Comparison of ENCODE assay signal across 15 cellular contexts in the genomic region with DNA sequence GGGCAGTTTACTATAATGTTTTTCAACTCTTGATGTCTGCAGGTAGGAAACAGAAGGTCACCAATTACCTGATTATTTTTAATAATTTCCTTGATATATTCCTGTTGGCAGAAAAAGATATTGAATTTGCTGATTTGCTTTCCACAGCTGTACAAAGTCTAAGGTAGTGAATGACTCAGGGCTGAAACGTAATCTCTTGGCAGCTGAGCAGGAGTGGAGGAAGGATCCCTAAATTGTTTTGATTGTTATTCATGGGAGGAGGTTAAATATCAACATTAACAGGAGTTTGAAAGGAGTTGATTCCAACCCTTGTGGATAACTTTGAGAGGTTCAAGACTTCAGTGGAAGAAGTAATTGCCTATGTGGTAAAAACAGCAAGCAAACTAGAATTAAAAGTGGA.
A peak's percentile ranks its signal among the peaks of the same experiment; 100 is the strongest.
DNase-seq lines count a peak whose midpoint lies in the region; ATAC-seq, FAIRE-seq and TF ChIP-seq lines count a peak whose summit lies in the region.
"Had no signal": no experiment of that assay in that cellular context is flagged by ENCODE, and none has a peak within 500 bp of the region (broad histone marks: within the 10 kb centered on the region; RNA-seq: fewer than 3 reads in every experiment).

No MANE protein-coding gene starts in this region.

- intact Hi-C loops in Calu3 (cut with micrococcal nuclease; ENCODE audit: unreplicated experiment), result no loop called here
- intact Hi-C loops in activated T-helper 1 cell treated with anti-CD3 and anti-CD28 coated beads, Interleukin-12 subunit alpha, Interleukin-12 subunit beta, Interleukin-2, Interleukin-4 antibody, amounts not matched to agents 30 ng/mL and 10 ng/mL and 1 ng/mL, durations not matched to agents 14 hours and 24 hours and 36 hours (cut with micrococcal nuclease), result no loop called here

- FAIRE-seq in islet of Langerhans (lab: Jason Lieb, UNC), result peak; percentile 89

- in situ Hi-C loops in astrocyte of the spinal cord (cut with HindIII; ENCODE audit: low sequenced_read_pairs), result no loop called here

- TF ChIP-seq CTCF in Calu3 (IDR thresholded peaks at IDR 0.05; ENCODE audit: unreplicated experiment), result no peak
- TF ChIP-seq CTCF in astrocyte of the spinal cord (IDR thresholded peaks at IDR 0.05; ENCODE audit: low read depth, low read length), result no peak

- no peaks in the 10 kb centered on the region for H3K9me3 Mint-ChIP-seq in Calu3 (ENCODE audit: low read depth, unreplicated experiment)
- no peaks in the 10 kb centered on the region for H3K9me3 Mint-ChIP-seq in activated T-helper 1 cell treated with anti-CD3 and anti-CD28 coated beads, Interleukin-12 subunit alpha, Interleukin-12 subunit beta, Interleukin-2, Interleukin-4 antibody, amounts not matched to agents 30 ng/mL and 10 ng/mL and 1 ng/mL, durations not matched to agents 14 hours and 24 hours and 36 hours
- H3K9me3 Mint-ChIP-seq: activated CD4-positive, alpha-beta T cell treated with anti-CD3 and anti-CD28 coated beads, Interleukin-2, amount 10 ng/mL, durations not matched to agents 24 days and 14 days; activated naive CD8-positive, alpha-beta T cell treated with anti-CD3 and anti-CD28 coated beads for 36 hours; neural progenitor cell had no signal

- no peak overlapping the region for H3K4me3 Mint-ChIP-seq in Calu3 (ENCODE audit: low read depth, unreplicated experiment)
- no peak overlapping the region for H3K4me3 Mint-ChIP-seq in activated T-helper 1 cell treated with anti-CD3 and anti-CD28 coated beads, Interleukin-12 subunit alpha, Interleukin-12 subunit beta, Interleukin-2, Interleukin-4 antibody, amounts not matched to agents 30 ng/mL and 10 ng/mL and 1 ng/mL, durations not matched to agents 14 hours and 24 hours and 36 hours
- H3K4me3 Mint-ChIP-seq: activated CD4-positive, alpha-beta T cell treated with anti-CD3 and anti-CD28 coated beads, Interleukin-2, amount 10 ng/mL, durations not matched to agents 24 days and 14 days; activated naive CD8-positive, alpha-beta T cell treated with anti-CD3 and anti-CD28 coated beads for 36 hours; CD8-positive, alpha-beta memory T cell; neural progenitor cell had no signal

- CTCF ChIA-PET in Calu3 (lab: Charles Lee), result no interaction called here

- BruUV-seq in Calu3 (replicated peaks; lab: Mats Ljungman, UMichigan), result no TSS peak

- peak overlapping the region; percentile 27 for H3K27ac Mint-ChIP-seq in Calu3 (ENCODE audit: unreplicated experiment)
- H3K27ac Mint-ChIP-seq in activated T-helper 1 cell treated with anti-CD3 and anti-CD28 coated beads, Interleukin-12 subunit alpha, Interleukin-12 subunit beta, Interleukin-2, Interleukin-4 antibody, amounts not matched to agents 30 ng/mL and 10 ng/mL and 1 ng/mL, durations not matched to agents 14 hours and 24 hours and 36 hours, result no peak overlapping the region
- H3K27ac Mint-ChIP-seq: activated CD4-positive, alpha-beta T cell treated with anti-CD3 and anti-CD28 coated beads, Interleukin-2, amount 10 ng/mL, durations not matched to agents 24 days and 14 days; activated naive CD8-positive, alpha-beta T cell treated with anti-CD3 and anti-CD28 coated beads for 36 hours; CD8-positive, alpha-beta memory T cell; neural progenitor cell had no signal

- H3K27me3 Mint-ChIP-seq in Calu3 (ENCODE audit: unreplicated experiment), result no peaks in the 10 kb centered on the region
- H3K27me3 Mint-ChIP-seq in activated T-helper 1 cell treated with anti-CD3 and anti-CD28 coated beads, Interleukin-12 subunit alpha, Interleukin-12 subunit beta, Interleukin-2, Interleukin-4 antibody, amounts not matched to agents 30 ng/mL and 10 ng/mL and 1 ng/mL, durations not matched to agents 14 hours and 24 hours and 36 hours (ENCODE audit: insufficient read depth), result no peaks in the 10 kb centered on the region
- H3K27me3 Mint-ChIP-seq: activated CD4-positive, alpha-beta T cell treated with anti-CD3 and anti-CD28 coated beads, Interleukin-2, amount 10 ng/mL, durations not matched to agents 24 days and 14 days; activated naive CD8-positive, alpha-beta T cell treated with anti-CD3 and anti-CD28 coated beads for 36 hours; CD8-positive, alpha-beta memory T cell had no signal

- peaks cover 9% of the 10 kb centered on the region for H3K4me1 Mint-ChIP-seq in Calu3 (ENCODE audit: low read depth, unreplicated experiment)
- H3K4me1 Mint-ChIP-seq in activated T-helper 1 cell treated with anti-CD3 and anti-CD28 coated beads, Interleukin-12 subunit alpha, Interleukin-12 subunit beta, Interleukin-2, Interleukin-4 antibody, amounts not matched to agents 30 ng/mL and 10 ng/mL and 1 ng/mL, durations not matched to agents 14 hours and 24 hours and 36 hours (ENCODE audit: low read depth), result no peaks in the 10 kb centered on the region
- H3K4me1 Mint-ChIP-seq: activated CD4-positive, alpha-beta T cell treated with anti-CD3 and anti-CD28 coated beads, Interleukin-2, amount 10 ng/mL, durations not matched to agents 24 days and 14 days; activated naive CD8-positive, alpha-beta T cell treated with anti-CD3 and anti-CD28 coated beads for 36 hours; CD8-positive, alpha-beta memory T cell had no signal

- H3K36me3 Mint-ChIP-seq in Calu3 (ENCODE audit: insufficient read depth, unreplicated experiment), result no peaks in the 10 kb centered on the region
- H3K36me3 Mint-ChIP-seq in activated T-helper 1 cell treated with anti-CD3 and anti-CD28 coated beads, Interleukin-12 subunit alpha, Interleukin-12 subunit beta, Interleukin-2, Interleukin-4 antibody, amounts not matched to agents 30 ng/mL and 10 ng/mL and 1 ng/mL, durations not matched to agents 14 hours and 24 hours and 36 hours (ENCODE audit: low read depth), result no peaks in the 10 kb centered on the region
- H3K36me3 Mint-ChIP-seq: activated naive CD8-positive, alpha-beta T cell treated with anti-CD3 and anti-CD28 coated beads for 36 hours; CD8-positive, alpha-beta memory T cell; neural progenitor cell had no signal

- no peak for ATAC-seq in left lobe of liver
- ATAC-seq: esophagus mucosa had no signal

- no peak overlapping the region for H3K4me3 ChIP-seq in astrocyte of the spinal cord (ENCODE audit: low read depth, low read length)
- H3K4me3 ChIP-seq: neural progenitor cell had no signal

- DNase-seq in Calu3 (peak; percentile 14), LHCN-M2 (ENCODE audit: low read depth) (peak; percentile 69), astrocyte of the spinal cord (ENCODE audit: low read depth, low spot score) (peak; percentile 63), NCI-H446 treated with DMSO at 0.1 percent for 48 hours (lab: John Stamatoyannopoulos, UW) (no peak), left lobe of liver (ENCODE audit: low spot score) (no peak), COLO668 (lab: John Stamatoyannopoulos, UW; ENCODE audit: unreplicated experiment) (no peak)
- DNase-seq in activated T-helper 1 cell treated with anti-CD3 and anti-CD28 coated beads, Interleukin-12 subunit alpha, Interleukin-12 subunit beta, Interleukin-2, Interleukin-4 antibody, amounts not matched to agents 30 ng/mL and 10 ng/mL and 1 ng/mL, durations not matched to agents 14 hours and 24 hours and 36 hours (ENCODE audit: low spot score), result no peak
- DNase-seq: activated CD4-positive, alpha-beta T cell treated with anti-CD3 and anti-CD28 coated beads, Interleukin-2, amount 10 ng/mL, durations not matched to agents 24 days and 14 days; activated naive CD8-positive, alpha-beta T cell treated with anti-CD3 and anti-CD28 coated beads for 36 hours; CD8-positive, alpha-beta memory T cell; SIG-M5; stimulated activated naive CD4-positive, alpha-beta T cell had no signal

Comparison
In these comparisons a context has a peak if more than half of its experiments do, and no peak if none do; other contexts are left out.
1. DNase-seq: peak in Calu3 (single experiment), LHCN-M2 (single experiment) and astrocyte of the spinal cord (single experiment); none in NCI-H446 treated with DMSO at 0.1 percent for 48 hours (single experiment), activated T-helper 1 cell treated with anti-CD3 and anti-CD28 coated beads, Interleukin-12 subunit alpha, Interleukin-12 subunit beta, Interleukin-2, Interleukin-4 antibody, amounts not matched to agents 30 ng/mL and 10 ng/mL and 1 ng/mL, durations not matched to agents 14 hours and 24 hours and 36 hours (single experiment), left lobe of liver (single experiment) and COLO668 (single experiment).